Comparison of ENCODE assay signal across 22 cellular contexts in the genomic region with DNA sequence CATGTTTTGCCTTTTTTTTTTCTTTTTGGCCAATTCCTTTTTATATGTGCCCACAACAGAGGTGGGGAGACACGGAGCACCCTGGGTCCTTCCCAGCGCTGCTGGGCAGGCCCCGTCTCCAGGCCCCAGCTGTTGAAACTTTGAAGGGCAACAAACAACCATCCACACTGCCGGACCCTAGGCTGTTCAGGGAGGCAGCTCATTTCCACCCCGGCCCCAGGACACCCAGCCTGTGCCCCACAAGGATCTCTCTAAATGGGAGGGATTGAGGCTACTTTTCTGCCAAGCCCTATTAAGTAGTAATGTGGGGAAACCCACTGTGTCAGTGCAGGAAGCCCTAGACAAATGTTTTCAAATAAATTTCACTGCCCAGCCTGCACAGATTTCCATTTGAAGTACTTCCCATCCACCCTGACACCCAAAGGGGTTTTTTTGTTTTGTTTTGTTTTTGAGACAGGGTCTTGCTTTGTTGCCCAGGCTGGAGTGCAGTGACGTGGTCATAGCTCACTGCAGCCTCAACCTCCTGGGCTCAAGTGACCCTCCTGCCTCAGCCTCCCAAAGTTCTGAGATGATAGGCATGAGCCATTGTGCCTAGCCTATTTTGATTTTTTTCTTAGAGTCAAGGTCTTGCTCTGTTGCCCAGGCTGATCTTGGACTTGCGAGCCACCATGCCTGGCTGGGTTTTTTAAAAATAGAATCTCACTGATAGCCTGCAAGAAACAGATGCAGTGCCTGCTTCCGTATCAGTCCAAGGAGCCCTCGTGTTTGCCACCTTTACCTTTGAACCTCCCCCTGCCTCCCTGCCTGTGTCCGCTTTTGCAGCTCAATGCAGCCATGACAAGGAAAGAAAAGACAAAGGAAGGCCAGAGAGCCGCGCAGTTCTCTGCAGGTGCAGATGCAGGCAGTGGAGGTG. TPM values are rescaled to one million over a fixed set of nuclear protein-coding genes. Genes with fewer than 3 reads are reported as not detected.
DNase-seq lines count a peak whose midpoint lies in the region; ATAC-seq and TF ChIP-seq lines count a peak whose summit lies in the region.
"Had no signal": no experiment of that assay in that cellular context is flagged by ENCODE, and none has a peak within 500 bp of the region (broad histone marks: within the 10 kb centered on the region; RNA-seq: fewer than 3 reads in every experiment).

No MANE protein-coding gene starts in this region.

- H3K36me3 Mint-ChIP-seq in activated naive CD4-positive, alpha-beta T cell treated with anti-CD3 and anti-CD28 coated beads, Interleukin-2, amount 50 U/mL, for 24 hours: peaks cover 4% of the 10 kb centered on the region
- peaks cover 5% of the 10 kb centered on the region for H3K36me3 Mint-ChIP-seq in activated naive CD8-positive, alpha-beta T cell treated with anti-CD3 and anti-CD28 coated beads for 36 hours

- no peaks in the 10 kb centered on the region for H3K9me3 Mint-ChIP-seq in activated naive CD4-positive, alpha-beta T cell treated with anti-CD3 and anti-CD28 coated beads, Interleukin-2, amount 50 U/mL, for 24 hours
- H3K9me3 Mint-ChIP-seq in activated naive CD8-positive, alpha-beta T cell treated with anti-CD3 and anti-CD28 coated beads for 36 hours: no peaks in the 10 kb centered on the region
- H3K9me3 Mint-ChIP-seq: GM23338 had no signal

- peaks cover 14% of the 10 kb centered on the region for H3K9me3 ChIP-seq in BLaER1
- no peaks in the 10 kb centered on the region for H3K9me3 ChIP-seq in parathyroid adenoma (ENCODE audit: control insufficient read depth, low read length)
- H3K9me3 ChIP-seq in body of pancreas: no peaks in the 10 kb centered on the region
- H3K9me3 ChIP-seq: HAP-1 had no signal

- H3K27me3 ChIP-seq in BLaER1 (no peaks in the 10 kb centered on the region), parathyroid adenoma (ENCODE audit: control insufficient read depth, insufficient read depth, low read length) (no peaks in the 10 kb centered on the region), body of pancreas (no peaks in the 10 kb centered on the region)

- no peak overlapping the region for H3K4me3 Mint-ChIP-seq in activated naive CD4-positive, alpha-beta T cell treated with anti-CD3 and anti-CD28 coated beads, Interleukin-2, amount 50 U/mL, for 24 hours
- no peak overlapping the region for H3K4me3 Mint-ChIP-seq in activated naive CD8-positive, alpha-beta T cell treated with anti-CD3 and anti-CD28 coated beads for 36 hours
- H3K4me3 Mint-ChIP-seq: GM23338 had no signal

- H3K4me3 ChIP-seq in BLaER1: no peak overlapping the region
- no peak overlapping the region for H3K4me3 ChIP-seq in parathyroid adenoma (ENCODE audit: low read depth, low read length)
- H3K4me3 ChIP-seq in body of pancreas: no peak overlapping the region
- H3K4me3 ChIP-seq: GM23338, HAP-1 had no signal

- H3K4me1 Mint-ChIP-seq in activated naive CD4-positive, alpha-beta T cell treated with anti-CD3 and anti-CD28 coated beads, Interleukin-2, amount 50 U/mL, for 24 hours: no peaks in the 10 kb centered on the region
- no peaks in the 10 kb centered on the region for H3K4me1 Mint-ChIP-seq in activated naive CD8-positive, alpha-beta T cell treated with anti-CD3 and anti-CD28 coated beads for 36 hours
- H3K4me1 Mint-ChIP-seq: GM23338 had no signal

- no peak for TF ChIP-seq POLR2A in body of pancreas (IDR thresholded peaks at IDR 0.05)

- H3K4me1 ChIP-seq in BLaER1 (peaks cover 10% of the 10 kb centered on the region), parathyroid adenoma (no peaks in the 10 kb centered on the region), body of pancreas (no peaks in the 10 kb centered on the region)
- H3K4me1 ChIP-seq: HAP-1 had no signal

- peak overlapping the region; percentile 44 for H3K4me2 ChIP-seq in BLaER1
- H3K4me2 ChIP-seq in parathyroid adenoma (ENCODE audit: low read length): no peak overlapping the region
- H3K4me2 ChIP-seq: GM23338, KMS-11 had no signal

- intact Hi-C loops in body of pancreas (cut with DNase I): no loop called here

- H2AFZ ChIP-seq in parathyroid adenoma: peak overlapping the region; percentile 22
- H2AFZ ChIP-seq: GM23338 had no signal

- H3K27me3 Mint-ChIP-seq in activated naive CD4-positive, alpha-beta T cell treated with anti-CD3 and anti-CD28 coated beads, Interleukin-2, amount 50 U/mL, for 24 hours: no peaks in the 10 kb centered on the region
- H3K27me3 Mint-ChIP-seq in activated naive CD8-positive, alpha-beta T cell treated with anti-CD3 and anti-CD28 coated beads for 36 hours: no peaks in the 10 kb centered on the region

- H3K27ac ChIP-seq in BLaER1 (no peak overlapping the region), parathyroid adenoma (no peak overlapping the region), body of pancreas (no peak overlapping the region)
- H3K27ac ChIP-seq: KMS-11 had no signal

- WGBS in body of pancreas, 2 donors: 87 to 94% methylated on average over 10 of the region's 12 CpGs

- H3K36me3 ChIP-seq in BLaER1 (peaks cover 65% of the 10 kb centered on the region), parathyroid adenoma (ENCODE audit: control insufficient read depth, insufficient read depth, low read length) (no peaks in the 10 kb centered on the region), body of pancreas (replicated peaks in 1 of 2; ENCODE audit: insufficient read depth in 1 of 2, low read depth in 2 of 2) (no peaks in the 10 kb centered on the region)
- H3K36me3 ChIP-seq: HAP-1 had no signal

- no peaks in the 10 kb centered on the region for H4K20me1 ChIP-seq in BLaER1

- no peaks in the 10 kb centered on the region for H3K79me2 ChIP-seq in parathyroid adenoma

- no peak overlapping the region for H3K9ac ChIP-seq in BLaER1
- H3K9ac ChIP-seq in parathyroid adenoma: no peak overlapping the region
- H3K9ac ChIP-seq: KMS-11 had no signal

- TF ChIP-seq CTCF in parathyroid adenoma (IDR thresholded peaks at IDR 0.05) (no peak), body of pancreas (IDR thresholded peaks at IDR 0.05) (no peak)

- H3K27ac Mint-ChIP-seq in activated naive CD4-positive, alpha-beta T cell treated with anti-CD3 and anti-CD28 coated beads, Interleukin-2, amount 50 U/mL, for 24 hours: peak overlapping the region; percentile 68
- peak overlapping the region; percentile 16 for H3K27ac Mint-ChIP-seq in activated naive CD8-positive, alpha-beta T cell treated with anti-CD3 and anti-CD28 coated beads for 36 hours
- H3K27ac Mint-ChIP-seq: GM23338 had no signal

- no peak for ATAC-seq in body of pancreas
- ATAC-seq: GM23338 had no signal

- DNase-seq in activated naive CD4-positive, alpha-beta T cell (lab: John Stamatoyannopoulos, UW): no peak
- no peak for DNase-seq in activated naive CD8-positive, alpha-beta T cell treated with anti-CD3 and anti-CD28 coated beads for 36 hours
- DNase-seq in stimulated activated CD4-positive, alpha-beta T cell treated with anti-CD3 and anti-CD28 coated beads, Interleukin-12 subunit alpha, Interleukin-12 subunit beta, amount 100 ng/mL, for 4 hours: no peak
- DNase-seq in body of pancreas (no peak), LoVo (ENCODE audit: low spot score) (no peak)
- DNase-seq: 8988T, AML-193, EL, GF-D8, MV-4-11, NCI-H1105 treated with DMSO at 0.1 percent for 48 hours, NCI-H2081, NCI-H2171 treated with DMSO at 0.1 percent for 48 hours, NCI-H446, NCI-H526, OCI-M1 had no signal

RNA-seq across cellular contexts. Expression of gene CLCN4, which starts 13.4 kb away (rescaled TPM):
- total RNA-seq in activated naive CD8-positive, alpha-beta T cell treated with anti-CD3 and anti-CD28 coated beads for 36 hours: under 1 TPM; 0.04 to 0.38 TPM
- total RNA-seq in body of pancreas: 1 to 10 TPM in 1 of 2 donors, under 1 TPM in 1; 0.33 to 1.6 TPM
